ENCODE assay signal across 11 cellular contexts in genomic region chr7:85025312-85025756, GRCh38.
DNase-seq lines count a peak whose midpoint lies in the region; ATAC-seq, FAIRE-seq and TF ChIP-seq lines count a peak whose summit lies in the region.
"Had no signal": no experiment of that assay in that cellular context is flagged by ENCODE, and none has a peak within 500 bp of the region (broad histone marks: within the 10 kb centered on the region; RNA-seq: fewer than 3 reads in every experiment).

No MANE protein-coding gene starts in this region.

- no peaks in the 10 kb centered on the region for H3K4me1 Mint-ChIP-seq in stimulated activated naive CD8-positive, alpha-beta T cell treated with anti-CD3 and anti-CD28 coated beads, Interleukin-15, amount 100 ng/mL, for 72 hours
- H3K4me1 Mint-ChIP-seq: activated naive CD8-positive, alpha-beta T cell treated with anti-CD3 and anti-CD28 coated beads, Interleukin-2, amount 10 ng/mL, durations not matched to agents 7 days and 5 days; CD14-positive monocyte had no signal

- no peak for TF ChIP-seq POLR2A in H54 (IDR thresholded peaks at IDR 0.05; ENCODE audit: low read depth, low read length)

- H3K9me3 ChIP-seq in left ventricle myocardium inferior (replicated peaks) = no peaks in the 10 kb centered on the region

- no peak overlapping the region for H3K27ac Mint-ChIP-seq in stimulated activated naive CD8-positive, alpha-beta T cell treated with anti-CD3 and anti-CD28 coated beads, Interleukin-15, amount 100 ng/mL, for 72 hours
- H3K27ac Mint-ChIP-seq: activated naive CD8-positive, alpha-beta T cell treated with anti-CD3 and anti-CD28 coated beads, Interleukin-2, amount 10 ng/mL, durations not matched to agents 7 days and 5 days; CD14-positive monocyte had no signal

- TF ChIP-seq CTCF in left ventricle myocardium inferior (IDR thresholded peaks at IDR 0.05; ENCODE audit: borderline replicate concordance) (no peak), GM20000 (IDR thresholded peaks at IDR 0.05; ENCODE audit: extremely low read depth, missing control alignments) (no peak)

- no peak overlapping the region for H3K4me3 ChIP-seq in left ventricle myocardium inferior

- H3K4me1 ChIP-seq in left ventricle myocardium inferior = peaks cover 7% of the 10 kb centered on the region

- no peak for DNase-seq in H54 (ENCODE audit: insufficient read length, low spot score)
- DNase-seq in NCI-H2029 treated with DMSO at 0.1 percent for 48 hours (lab: John Stamatoyannopoulos, UW) = peak; percentile 63
- DNase-seq in left ventricle myocardium inferior = peak; percentile 49
- DNase-seq in stimulated activated naive CD8-positive, alpha-beta T cell treated with anti-CD3 and anti-CD28 coated beads, Interleukin-15, amount 100 ng/mL, for 72 hours = no peak
- no peak for DNase-seq in GM20000 (ENCODE audit: low spot score)
- DNase-seq in NCI-H146 treated with DMSO at 0.1 percent for 48 hours (lab: John Stamatoyannopoulos, UW; ENCODE audit: unreplicated experiment) = no peak
- DNase-seq: activated naive CD8-positive, alpha-beta T cell treated with anti-CD3 and anti-CD28 coated beads, Interleukin-2, amount 10 ng/mL, durations not matched to agents 7 days and 5 days had no signal

- intact Hi-C loops in left ventricle myocardium inferior (cut with micrococcal nuclease) = no loop called here

- H3K36me3 ChIP-seq in left ventricle myocardium inferior = no peaks in the 10 kb centered on the region

- FAIRE-seq in H54 (lab: Jason Lieb, UNC) = peak; percentile 11
- FAIRE-seq: frontal cortex had no signal

- no peak overlapping the region for H3K27ac ChIP-seq in left ventricle myocardium inferior (replicated peaks)

- ATAC-seq in GM18502 (IDR thresholded peaks at IDR 0.05; ENCODE audit: poor library complexity, unreplicated experiment) = peak; percentile 81
- ATAC-seq in stimulated activated naive CD8-positive, alpha-beta T cell treated with anti-CD3 and anti-CD28 coated beads, Interleukin-15, amount 100 ng/mL, for 72 hours = no peak
- no peak for ATAC-seq in HG02970 (IDR thresholded peaks at IDR 0.05; ENCODE audit: low FRiP score, unreplicated experiment)

- no peaks in the 10 kb centered on the region for H3K27me3 ChIP-seq in left ventricle myocardium inferior (ENCODE audit: low read depth)

- H3K9me3 Mint-ChIP-seq in stimulated activated naive CD8-positive, alpha-beta T cell treated with anti-CD3 and anti-CD28 coated beads, Interleukin-15, amount 100 ng/mL, for 72 hours = no peaks in the 10 kb centered on the region
- H3K9me3 Mint-ChIP-seq: activated naive CD8-positive, alpha-beta T cell treated with anti-CD3 and anti-CD28 coated beads, Interleukin-2, amount 10 ng/mL, durations not matched to agents 7 days and 5 days; CD14-positive monocyte had no signal

- H3K4me3 Mint-ChIP-seq in stimulated activated naive CD8-positive, alpha-beta T cell treated with anti-CD3 and anti-CD28 coated beads, Interleukin-15, amount 100 ng/mL, for 72 hours = no peak overlapping the region
- H3K4me3 Mint-ChIP-seq: activated naive CD8-positive, alpha-beta T cell treated with anti-CD3 and anti-CD28 coated beads, Interleukin-2, amount 10 ng/mL, durations not matched to agents 7 days and 5 days; CD14-positive monocyte had no signal

- peaks cover 2% of the 10 kb centered on the region for H3K27me3 Mint-ChIP-seq in stimulated activated naive CD8-positive, alpha-beta T cell treated with anti-CD3 and anti-CD28 coated beads, Interleukin-15, amount 100 ng/mL, for 72 hours
- H3K27me3 Mint-ChIP-seq: activated naive CD8-positive, alpha-beta T cell treated with anti-CD3 and anti-CD28 coated beads, Interleukin-2, amount 10 ng/mL, durations not matched to agents 7 days and 5 days had no signal

Comparison
In these comparisons a context has a peak if more than half of its experiments do, and no peak if none do; other contexts are left out.
1. DNase-seq: peak in NCI-H2029 treated with DMSO at 0.1 percent for 48 hours (single experiment) and left ventricle myocardium inferior (single experiment); none in H54 (single experiment), stimulated activated naive CD8-positive, alpha-beta T cell treated with anti-CD3 and anti-CD28 coated beads, Interleukin-15, amount 100 ng/mL, for 72 hours (0 of 2), GM20000 (single experiment) and NCI-H146 treated with DMSO at 0.1 percent for 48 hours (single experiment).